Comparison of ENCODE assay signal across 8 cellular contexts in the genomic region with DNA sequence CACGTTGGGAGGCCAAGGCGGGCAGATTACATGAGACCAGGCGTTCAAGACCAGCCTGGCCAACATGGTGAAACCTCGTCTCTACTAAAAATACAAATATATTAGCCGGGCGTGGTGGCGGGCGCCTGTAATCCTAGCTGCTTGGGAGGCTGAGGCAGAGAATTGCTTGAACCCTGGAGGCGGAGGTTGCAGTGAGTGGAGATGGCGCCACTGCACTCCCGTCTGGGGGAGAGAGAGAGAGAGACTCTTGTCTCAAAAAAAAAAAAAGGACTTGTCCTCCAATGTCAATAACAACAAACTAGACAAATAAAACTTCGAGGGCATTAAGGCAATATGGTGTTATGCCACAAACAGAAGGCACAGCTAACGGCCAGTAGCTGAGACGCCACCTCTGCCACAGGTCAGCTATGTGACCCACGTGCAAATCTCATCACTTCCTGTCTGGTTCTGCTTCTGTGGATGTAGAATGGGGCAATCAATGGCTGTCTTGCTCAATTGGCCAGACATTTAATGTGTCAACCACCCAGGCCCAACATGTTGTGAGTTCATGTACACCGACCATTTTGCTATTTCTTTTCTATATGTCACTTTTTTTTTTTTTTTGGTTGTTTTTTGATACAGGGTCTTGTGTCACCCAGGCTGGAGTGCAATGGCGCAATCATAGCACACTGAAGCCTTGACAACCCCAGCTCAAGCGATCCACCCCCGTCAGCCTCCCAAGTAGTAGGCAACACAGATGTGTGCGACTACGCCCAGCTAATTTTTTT. TPM values are rescaled to one million over a fixed set of nuclear protein-coding genes. Genes with fewer than 3 reads are reported as not detected.
DNase-seq lines count a peak whose midpoint lies in the region; ATAC-seq and TF ChIP-seq lines count a peak whose summit lies in the region.

No MANE protein-coding gene starts in this region.

- ATAC-seq in GM21528 (IDR thresholded peaks at IDR 0.05; ENCODE audit: low FRiP score, unreplicated experiment), result no peak

- H3F3A ChIP-seq in smooth muscle cell (ENCODE audit: low read depth), result peaks cover 14% of the 10 kb centered on the region

- H3K4me1 ChIP-seq in iPS-15b (ENCODE audit: control insufficient read depth, insufficient read depth, low read length), result peaks cover 3% of the 10 kb centered on the region
- peaks cover 8% of the 10 kb centered on the region for H3K4me1 ChIP-seq in smooth muscle cell (ENCODE audit: low read depth)

- H3K4me3 ChIP-seq in iPS-15b (ENCODE audit: low read depth, low read length) (peak overlapping the region; percentile 89), smooth muscle cell (peak overlapping the region; percentile 92)

- H3K36me3 ChIP-seq in iPS-15b (ENCODE audit: control insufficient read depth, insufficient read depth, low read length) (no peaks in the 10 kb centered on the region), smooth muscle cell (ENCODE audit: low read depth) (no peaks in the 10 kb centered on the region)

- WGBS in smooth muscle cell (ENCODE audit: low lambda C conversion rate), result 70% methylated on average over 21 of the region's 21 CpGs

- peaks cover 39% of the 10 kb centered on the region for H3K79me2 ChIP-seq in smooth muscle cell (ENCODE audit: low read depth)

- peak overlapping the region; percentile 75 for H3K27ac ChIP-seq in smooth muscle cell (ENCODE audit: low read depth)

- H3K27me3 ChIP-seq in iPS-15b (ENCODE audit: control insufficient read depth, insufficient read depth, low read length) (no peaks in the 10 kb centered on the region), smooth muscle cell (ENCODE audit: low read depth) (no peaks in the 10 kb centered on the region)

- H3K4me2 ChIP-seq in smooth muscle cell, result peak overlapping the region; percentile 98

- peak overlapping the region; percentile 40 for H2AFZ ChIP-seq in smooth muscle cell (ENCODE audit: low read depth)

- peak; percentile 64 for DNase-seq in activated CD8-positive, alpha-beta memory T cell treated with anti-CD3 and anti-CD28 coated beads for 24 hours
- DNase-seq in activated CD8-positive, alpha-beta memory T cell treated with anti-CD3 and anti-CD28 coated beads, Interleukin-2, amount 50 U/mL, for 4 hours, result no peak
- peak; percentile 77 to 91 for DNase-seq in NOMO-1 (lab: John Stamatoyannopoulos, UW; ENCODE audit: unreplicated experiment in 2 of 2)
- peak; percentile 88 for DNase-seq in amniotic epithelial cell (ENCODE audit: low read depth)
- DNase-seq in smooth muscle cell (lab: John Stamatoyannopoulos, UW; ENCODE audit: unreplicated experiment), result no peak
- DNase-seq in middle frontal gyrus (ENCODE audit: extremely low spot score, low spot score), result no peak

- H3K9me3 ChIP-seq in iPS-15b (ENCODE audit: control insufficient read depth, insufficient read depth, low read length), result no peaks in the 10 kb centered on the region
- H3K9me3 ChIP-seq in smooth muscle cell (replicated peaks; ENCODE audit: low read depth), result no peaks in the 10 kb centered on the region

- TF ChIP-seq CTCF in smooth muscle cell (IDR thresholded peaks at IDR 0.05; ENCODE audit: borderline replicate concordance, insufficient read depth, poor library complexity, severe bottlenecking), result no peak

- H3K9ac ChIP-seq in iPS-15b (ENCODE audit: low read depth, low read length), result peak overlapping the region; percentile 47
- peak overlapping the region; percentile 13 for H3K9ac ChIP-seq in smooth muscle cell (ENCODE audit: low read depth)

- H4K20me1 ChIP-seq in smooth muscle cell (ENCODE audit: low read depth), result peaks cover 34% of the 10 kb centered on the region

RNA-seq across cellular contexts. Expression of a gene that starts 0.8 kb away (rescaled TPM):
- total RNA-seq in smooth muscle cell, result 30.8 and 31.1 TPM in 2 replicates
- 27.3 and 27.9 TPM in 2 replicates for polyA plus RNA-seq in smooth muscle cell

RNA-seq across cellular contexts. Expression of a gene that starts 53.6 kb away (rescaled TPM):
- total RNA-seq in smooth muscle cell, result 38.6 and 43.4 TPM in 2 replicates
- polyA plus RNA-seq in smooth muscle cell, result 31.3 and 37.3 TPM in 2 replicates

Comparison
In these comparisons a context has a peak if more than half of its experiments do, and no peak if none do; other contexts are left out.
1. DNase-seq: peak in activated CD8-positive, alpha-beta memory T cell treated with anti-CD3 and anti-CD28 coated beads for 24 hours (single experiment), NOMO-1 (2 of 2) and amniotic epithelial cell (single experiment); none in activated CD8-positive, alpha-beta memory T cell treated with anti-CD3 and anti-CD28 coated beads, Interleukin-2, amount 50 U/mL, for 4 hours (single experiment), smooth muscle cell (single experiment) and middle frontal gyrus (single experiment).